8 cellular contexts compared by ENCODE assay signal in the genomic region with DNA sequence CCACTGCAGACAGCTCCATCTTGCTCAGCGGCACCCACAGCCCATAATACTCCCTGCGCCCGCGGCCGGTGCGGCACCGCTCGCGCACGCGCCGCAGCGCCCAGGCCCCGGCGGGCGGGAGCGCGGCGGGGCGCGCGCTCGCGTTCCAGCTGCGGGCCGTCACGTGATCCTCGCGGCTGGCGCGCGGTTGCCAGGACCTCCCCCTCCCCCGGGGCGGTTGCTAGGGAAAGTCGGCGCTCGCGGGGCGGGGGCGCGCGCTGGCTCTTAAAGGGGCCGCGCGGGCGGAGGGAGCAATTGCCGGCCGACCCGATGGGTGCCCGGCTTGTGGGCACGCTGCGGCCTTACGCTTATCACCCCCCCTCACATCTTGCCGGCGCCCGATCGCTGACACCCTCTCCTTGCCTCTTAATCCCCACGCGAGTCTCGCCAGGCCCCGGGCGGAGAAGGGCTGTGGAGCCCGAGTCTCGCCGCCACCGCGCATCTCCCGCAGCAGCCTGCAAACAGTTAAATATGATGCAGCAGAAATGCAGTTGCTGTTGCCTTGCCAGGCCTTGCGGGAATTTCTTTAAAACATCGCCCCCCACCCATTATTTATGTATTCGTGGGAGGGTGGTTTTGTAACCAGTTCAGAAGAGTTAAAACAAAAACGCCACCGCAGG. TPM values are rescaled to one million over a fixed set of nuclear protein-coding genes. Genes with fewer than 3 reads are reported as not detected.
DNase-seq lines count a peak whose midpoint lies in the region; ATAC-seq and TF ChIP-seq lines count a peak whose summit lies in the region.

CBX6 (minus strand) TSS at position 45 of the 659 bp plus-strand sequence; CDS start at position 19, 26 bp downstream.

- ATAC-seq in GM23338 = peak; percentile 31

- H4K20me1 ChIP-seq in GM23338 (replicated peaks; ENCODE audit: insufficient read depth) = peaks cover 16% of the 10 kb centered on the region

- WGBS in esophagus squamous epithelium, 2 donors = 0 to 3% methylated on average over 4 to 16 of the region's 73 CpGs

- no peaks in the 10 kb centered on the region for H3K9me3 ChIP-seq in esophagus squamous epithelium

- TF ChIP-seq CTCF in GM23338 (conservative IDR thresholded peaks at IDR 0.05; ENCODE audit: low read depth in 2 of 2) = no peak
- no peak for TF ChIP-seq CTCF in LNCaP clone FGC (IDR thresholded peaks at IDR 0.05; ENCODE audit: control insufficient read depth, extremely low read depth, insufficient read depth)
- no peak for TF ChIP-seq CTCF in esophagus squamous epithelium (IDR thresholded peaks at IDR 0.05)

- DNase-seq in DMS53 (lab: John Stamatoyannopoulos, UW) = peak; percentile 96
- peak; percentile 98 for DNase-seq in GM23338 (ENCODE audit: low spot score)
- peak; percentile 54 for DNase-seq in LNCaP clone FGC (ENCODE audit: low read depth)
- DNase-seq in RPMI7951 (ENCODE audit: low read depth) = peak; percentile 88
- DNase-seq in activated T-helper 1 cell treated with Interleukin-2 at 50 U/mL for 16 hours (ENCODE audit: low read depth) = peak; percentile 93
- DNase-seq in esophagus squamous epithelium (lab: John Stamatoyannopoulos, UW) = peak; percentile 58
- DNase-seq in myocyte (ENCODE audit: low read depth) = peak; percentile 94
- DNase-seq in stimulated activated CD8-positive, alpha-beta memory T cell treated with anti-CD3 and anti-CD28 coated beads, Interleukin-7, amount 100 ng/mL, for 4 hours (ENCODE audit: low read depth in 2 of 2) = peak; percentile 86 to 94

- H3K9me3 Mint-ChIP-seq in GM23338 = no peaks in the 10 kb centered on the region

- H3K27me3 ChIP-seq in GM23338 (ENCODE audit: insufficient read depth) (no peaks in the 10 kb centered on the region; the same call in 1 of the 2 replicates), esophagus squamous epithelium (peaks cover 0 to 6% (median 0%) of the 10 kb centered on the region in 4 donors)

- H3K4me2 ChIP-seq in GM23338 = peak within 1 kb of the TSS; percentile 92

- H3K27ac Mint-ChIP-seq in GM23338 = peak within 1 kb of the TSS; percentile 98

- H3K79me2 ChIP-seq in GM23338 (replicated peaks; ENCODE audit: insufficient read depth) = peaks cover 8% of the 10 kb centered on the region

- H3K4me1 Mint-ChIP-seq in GM23338 = peaks cover 50% of the 10 kb centered on the region

- peak within 1 kb of the TSS; percentile 93 for H3K4me3 Mint-ChIP-seq in GM23338

- peaks cover 8% of the 10 kb centered on the region for H3K27me3 Mint-ChIP-seq in GM23338 (ENCODE audit: insufficient read depth, low read depth, poor library complexity)

- TF ChIP-seq POLR2A in esophagus squamous epithelium (IDR thresholded peaks at IDR 0.05) = peak in 1 of 4 donors; percentile 37

- H3K4me1 ChIP-seq in GM23338 (ENCODE audit: insufficient read depth) (peaks cover 45% of the 10 kb centered on the region), esophagus squamous epithelium (peaks cover 24 to 65% (median 32%) of the 10 kb centered on the region in 3 donors)

- intact Hi-C loops in esophagus squamous epithelium (cut with DNase I) = loop anchor here (10.0 kb wide), 2 partner anchors 52 to 112 kb away; partner anchors contain the start of gene APOBEC3B

- peak within 1 kb of the TSS; percentile 88; the same call in 1 of the 2 replicates for H3K27ac ChIP-seq in GM23338 (ENCODE audit: low read depth)
- peak within 1 kb of the TSS; percentile 81 to 98 (median 93) for H3K27ac ChIP-seq in esophagus squamous epithelium

- H3K36me3 Mint-ChIP-seq in GM23338 (ENCODE audit: low read depth) = peaks cover 30% of the 10 kb centered on the region

- peak within 1 kb of the TSS; percentile 3 for H2AFZ ChIP-seq in GM23338

- H3K36me3 ChIP-seq in GM23338 (ENCODE audit: insufficient read depth) (peaks cover 6% of the 10 kb centered on the region; the same call in 1 of the 2 replicates), esophagus squamous epithelium (peaks cover 0 to 16% (median 0%) of the 10 kb centered on the region in 3 donors)

- H3F3A ChIP-seq in GM23338 (replicated peaks; ENCODE audit: low read depth) = 0 out of 2 replicates have a peak, but pooled peaks cover 7% of the 10 kb centered on the region

- H3K4me3 ChIP-seq in GM23338 (peak within 1 kb of the TSS; percentile 92), LNCaP clone FGC (ENCODE audit: low read depth, low read length) (peak within 1 kb of the TSS; percentile 73), esophagus squamous epithelium (peak within 1 kb of the TSS; percentile 47 to 94 (median 78))

- no peaks in the 10 kb centered on the region for H3K9me2 ChIP-seq in GM23338 (ENCODE audit: insufficient read depth)

TF ChIP-seq in GM23338, 12 proteins besides CTCF, POLR2A, EP300 and RAD21:
- peak; percentile 49 for TF ChIP-seq POLR2AphosphoS5 (IDR thresholded peaks at IDR 0.05; ENCODE audit: low read depth)
- TF ChIP-seq STAT1 (IDR thresholded peaks at IDR 0.05; ENCODE audit: unreplicated experiment) = no peak
- no peak for TF ChIP-seq ZNF331 (CRISPR knock-in tag; IDR thresholded peaks at IDR 0.05; ENCODE audit: low read depth)
- TF ChIP-seq CREB1 (CRISPR knock-in tag; IDR thresholded peaks at IDR 0.05; ENCODE audit: low read depth) = no peak

RNA-seq across cellular contexts. Expression of gene CBX6, which starts in this region (rescaled TPM):
- total RNA-seq in GM23338 (2014; rRNA removed; shearing (Covaris generic)) = 18.2 and 23.0 TPM in 2 replicates
- polyA plus RNA-seq in GM23338 (2016; fragmentation: Nextera tagmentation; extraction: Ambion mirVana) = 17.4 and 18.5 TPM in 2 replicates
- 14.5 and 23.5 TPM in 2 replicates for total RNA-seq in RPMI7951 (2014; rRNA removed; shearing (Covaris generic))
- total RNA-seq in esophagus squamous epithelium (10 to 100 TPM in 2 of 4 donors, 1 to 10 TPM in 2; 7.8 to 27.7 (median 11.8) TPM), myocyte (26.1 and 32.1 TPM in 2 replicates)
- polyA plus RNA-seq in myocyte (2012) = 28.7 TPM

Comparison
In these comparisons a context has a peak if more than half of its experiments do, and no peak if none do; other contexts are left out.
1. Peak in every context shown above with its lines: DNase-seq, ATAC-seq, H3K4me3 ChIP-seq and H3K27ac ChIP-seq.